Comparison of ENCODE assay signal across 21 cellular contexts in the genomic region with DNA sequence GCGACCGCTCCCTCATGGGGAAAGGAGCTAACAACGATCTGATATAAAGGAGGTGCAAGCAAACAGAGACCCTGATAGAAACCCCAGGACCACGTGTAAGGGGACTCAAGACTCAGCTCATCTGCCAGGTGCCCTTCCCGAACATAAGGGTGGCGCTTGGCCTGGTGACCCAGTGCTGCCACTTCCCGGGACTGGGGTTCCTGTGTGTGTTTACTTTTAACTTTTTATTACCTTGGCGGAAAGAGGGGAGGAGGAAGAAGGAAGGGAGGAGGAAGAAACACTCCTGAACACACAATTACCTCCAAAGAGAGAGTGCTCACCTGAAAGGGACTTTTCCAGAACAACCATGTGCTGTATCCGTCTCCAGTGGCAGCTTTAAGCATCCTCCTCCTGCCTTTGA. TPM values are rescaled to one million over a fixed set of nuclear protein-coding genes. Genes with fewer than 3 reads are reported as not detected.
DNase-seq lines count a peak whose midpoint lies in the region; ATAC-seq and TF ChIP-seq lines count a peak whose summit lies in the region.
"Had no signal": no experiment of that assay in that cellular context is flagged by ENCODE, and none has a peak within 500 bp of the region (broad histone marks: within the 10 kb centered on the region; RNA-seq: fewer than 3 reads in every experiment).

No MANE protein-coding gene starts in this region.

- H3F3A ChIP-seq in GM23338 (replicated peaks; ENCODE audit: low read depth) (no peaks in the 10 kb centered on the region), PC-3 (ENCODE audit: low read length, unreplicated experiment) (no peaks in the 10 kb centered on the region)

- H3K9me3 ChIP-seq in PC-3 (ENCODE audit: low read length) (no peaks in the 10 kb centered on the region), suprapubic skin (no peaks in the 10 kb centered on the region)
- H3K9me3 ChIP-seq: SJCRH30 had no signal

- H4K20me1 ChIP-seq in GM23338 (replicated peaks; ENCODE audit: insufficient read depth) (no peaks in the 10 kb centered on the region), PC-3 (ENCODE audit: low read length) (no peaks in the 10 kb centered on the region)

- H3K4me3 ChIP-seq in GM23338 (no peak overlapping the region), PC-3 (ENCODE audit: low read length) (no peak overlapping the region), suprapubic skin (no peak overlapping the region)
- H3K4me3 ChIP-seq: GM12878, K562, SJCRH30 had no signal

- H3K4me2 ChIP-seq in GM23338 (no peak overlapping the region), PC-3 (ENCODE audit: low read length) (no peak overlapping the region; the same call in 1 of the 2 replicates)

- H3K27ac Mint-ChIP-seq in GM23338: no peak overlapping the region

- no peak overlapping the region for H3K27ac ChIP-seq in GM23338 (ENCODE audit: low read depth)
- no peak overlapping the region for H3K27ac ChIP-seq in PC-3 (ENCODE audit: low read length)
- H3K27ac ChIP-seq in suprapubic skin: no peak overlapping the region
- H3K27ac ChIP-seq: SJCRH30 had no signal

- H3K4me1 Mint-ChIP-seq in GM23338: no peaks in the 10 kb centered on the region

- no peak for TF ChIP-seq EP300 in suprapubic skin (IDR thresholded peaks at IDR 0.05)

- H3K27me3 ChIP-seq in GM23338 (ENCODE audit: insufficient read depth) (no peaks in the 10 kb centered on the region), PC-3 (ENCODE audit: low read length) (no peaks in the 10 kb centered on the region), suprapubic skin (no peaks in the 10 kb centered on the region)
- H3K27me3 ChIP-seq: SJCRH30 had no signal

- TF ChIP-seq POLR2A in suprapubic skin (IDR thresholded peaks at IDR 0.05): no peak

- H3K9me2 ChIP-seq in GM23338 (ENCODE audit: insufficient read depth): no peaks in the 10 kb centered on the region
- H3K9me2 ChIP-seq in PC-3 (replicated peaks; ENCODE audit: low read length): no peaks in the 10 kb centered on the region

- H3K79me2 ChIP-seq in GM23338 (replicated peaks; ENCODE audit: insufficient read depth) (no peaks in the 10 kb centered on the region), PC-3 (ENCODE audit: low read length) (no peaks in the 10 kb centered on the region)

- CTCF ChIA-PET in PC-3 (lab: Charles Lee): no interaction called here

- H3K4me3 Mint-ChIP-seq in GM23338: no peak overlapping the region
- H3K4me3 Mint-ChIP-seq: CD4-positive, alpha-beta memory T cell had no signal

- no peak for ATAC-seq in GM23338
- peak; percentile 58 for ATAC-seq in PC-3
- no peak for ATAC-seq in HG03175 (IDR thresholded peaks at IDR 0.05; ENCODE audit: unreplicated experiment)
- ATAC-seq: GM12878, K562 had no signal

- no peaks in the 10 kb centered on the region for H3K36me3 Mint-ChIP-seq in GM23338 (ENCODE audit: low read depth)
- H3K36me3 Mint-ChIP-seq: CD4-positive, alpha-beta memory T cell had no signal

- 82% methylated on average over 8 of the region's 9 CpGs for WGBS in suprapubic skin

- H3K4me1 ChIP-seq in GM23338 (ENCODE audit: insufficient read depth): no peaks in the 10 kb centered on the region
- H3K4me1 ChIP-seq in PC-3 (ENCODE audit: insufficient read depth, low read length): peaks cover 6% of the 10 kb centered on the region; the same call in 1 of the 2 replicates
- no peaks in the 10 kb centered on the region for H3K4me1 ChIP-seq in suprapubic skin
- H3K4me1 ChIP-seq: SJCRH30 had no signal

- H3K36me3 ChIP-seq in GM23338 (ENCODE audit: insufficient read depth) (no peaks in the 10 kb centered on the region; the same call in 1 of the 2 replicates), PC-3 (ENCODE audit: low read depth, low read length) (no peaks in the 10 kb centered on the region), suprapubic skin (no peaks in the 10 kb centered on the region)
- H3K36me3 ChIP-seq: SJCRH30 had no signal

- no peak for DNase-seq in GM23338 (ENCODE audit: low spot score)
- DNase-seq in PC-3: peak; percentile 8
- DNase-seq in mesenteric fat pad (ENCODE audit: low spot score): peak; percentile 41
- peak; percentile 7 to 23 for DNase-seq in suprapubic skin (ENCODE audit: low spot score in 2 of 2)
- no peak for DNase-seq in NCI-H1436 treated with DMSO at 0.1 percent for 48 hours (lab: John Stamatoyannopoulos, UW)
- no peak for DNase-seq in HuH-7 (ENCODE audit: low spot score)
- DNase-seq: CD4-positive, alpha-beta memory T cell; DND-41; GOT3; HCEC 1CT; NCI-H1092 treated with DMSO at 0.1 percent for 48 hours; NCI-H2029 treated with DMSO at 0.1 percent for 48 hours; NCI-H345; NCI-H524 treated with DMSO at 0.1 percent for 48 hours; SJCRH30 had no signal

- no peaks in the 10 kb centered on the region; the same call in 2 of the 3 replicates for H3K9me3 Mint-ChIP-seq in GM23338
- H3K9me3 Mint-ChIP-seq: CD4-positive, alpha-beta memory T cell had no signal

- POLR2A ChIA-PET in PC-3 (lab: Charles Lee; ENCODE audit: unreplicated experiment): no interaction called here

- intact Hi-C loops in PC-3 (cut with micrococcal nuclease): no loop called here

- H2AFZ ChIP-seq in GM23338 (peak overlapping the region; percentile 66; the same call in 1 of the 2 replicates), PC-3 (ENCODE audit: low read length) (peak overlapping the region; percentile 63)

- H3K27me3 Mint-ChIP-seq in GM23338 (ENCODE audit: insufficient read depth, low read depth, poor library complexity): peaks cover 3% of the 10 kb centered on the region
- H3K27me3 Mint-ChIP-seq: CD4-positive, alpha-beta memory T cell had no signal

- TF ChIP-seq CTCF in GM23338 (conservative IDR thresholded peaks at IDR 0.05; ENCODE audit: low read depth in 2 of 2) (no peak), PC-3 (conservative IDR thresholded peaks at IDR 0.05; ENCODE audit: low read depth, low read length) (no peak), suprapubic skin (IDR thresholded peaks at IDR 0.05) (no peak)

- BruUV-seq in PC-3 (replicated peaks; lab: Mats Ljungman, UMichigan): no TSS peak

- H3K9ac ChIP-seq in PC-3 (ENCODE audit: low read length): no peak overlapping the region

TF ChIP-seq in GM23338, 12 proteins besides CTCF, POLR2A, EP300 and RAD21 (continues in another document):
- TF ChIP-seq POLR2AphosphoS5 (IDR thresholded peaks at IDR 0.05; ENCODE audit: low read depth) (no peak), JUNB (IDR thresholded peaks at IDR 0.05; ENCODE audit: unreplicated experiment) (no peak), STAT1 (IDR thresholded peaks at IDR 0.05; ENCODE audit: unreplicated experiment) (no peak), ZNF331 (CRISPR knock-in tag; IDR thresholded peaks at IDR 0.05; ENCODE audit: low read depth) (no peak), CREB1 (CRISPR knock-in tag; IDR thresholded peaks at IDR 0.05; ENCODE audit: low read depth) (no peak), EZH2phosphoT487 (IDR thresholded peaks at IDR 0.05; ENCODE audit: unreplicated experiment) (no peak), EZH2 (IDR thresholded peaks at IDR 0.05; ENCODE audit: low read depth, unreplicated experiment) (no peak)
- TF ChIP-seq, protein P1, sequence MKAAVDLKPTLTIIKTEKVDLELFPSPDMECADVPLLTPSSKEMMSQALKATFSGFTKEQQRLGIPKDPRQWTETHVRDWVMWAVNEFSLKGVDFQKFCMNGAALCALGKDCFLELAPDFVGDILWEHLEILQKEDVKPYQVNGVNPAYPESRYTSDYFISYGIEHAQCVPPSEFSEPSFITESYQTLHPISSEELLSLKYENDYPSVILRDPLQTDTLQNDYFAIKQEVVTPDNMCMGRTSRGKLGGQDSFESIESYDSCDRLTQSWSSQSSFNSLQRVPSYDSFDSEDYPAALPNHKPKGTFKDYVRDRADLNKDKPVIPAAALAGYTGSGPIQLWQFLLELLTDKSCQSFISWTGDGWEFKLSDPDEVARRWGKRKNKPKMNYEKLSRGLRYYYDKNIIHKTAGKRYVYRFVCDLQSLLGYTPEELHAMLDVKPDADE (IDR thresholded peaks at IDR 0.05): no peak
- TF ChIP-seq, protein P2, sequence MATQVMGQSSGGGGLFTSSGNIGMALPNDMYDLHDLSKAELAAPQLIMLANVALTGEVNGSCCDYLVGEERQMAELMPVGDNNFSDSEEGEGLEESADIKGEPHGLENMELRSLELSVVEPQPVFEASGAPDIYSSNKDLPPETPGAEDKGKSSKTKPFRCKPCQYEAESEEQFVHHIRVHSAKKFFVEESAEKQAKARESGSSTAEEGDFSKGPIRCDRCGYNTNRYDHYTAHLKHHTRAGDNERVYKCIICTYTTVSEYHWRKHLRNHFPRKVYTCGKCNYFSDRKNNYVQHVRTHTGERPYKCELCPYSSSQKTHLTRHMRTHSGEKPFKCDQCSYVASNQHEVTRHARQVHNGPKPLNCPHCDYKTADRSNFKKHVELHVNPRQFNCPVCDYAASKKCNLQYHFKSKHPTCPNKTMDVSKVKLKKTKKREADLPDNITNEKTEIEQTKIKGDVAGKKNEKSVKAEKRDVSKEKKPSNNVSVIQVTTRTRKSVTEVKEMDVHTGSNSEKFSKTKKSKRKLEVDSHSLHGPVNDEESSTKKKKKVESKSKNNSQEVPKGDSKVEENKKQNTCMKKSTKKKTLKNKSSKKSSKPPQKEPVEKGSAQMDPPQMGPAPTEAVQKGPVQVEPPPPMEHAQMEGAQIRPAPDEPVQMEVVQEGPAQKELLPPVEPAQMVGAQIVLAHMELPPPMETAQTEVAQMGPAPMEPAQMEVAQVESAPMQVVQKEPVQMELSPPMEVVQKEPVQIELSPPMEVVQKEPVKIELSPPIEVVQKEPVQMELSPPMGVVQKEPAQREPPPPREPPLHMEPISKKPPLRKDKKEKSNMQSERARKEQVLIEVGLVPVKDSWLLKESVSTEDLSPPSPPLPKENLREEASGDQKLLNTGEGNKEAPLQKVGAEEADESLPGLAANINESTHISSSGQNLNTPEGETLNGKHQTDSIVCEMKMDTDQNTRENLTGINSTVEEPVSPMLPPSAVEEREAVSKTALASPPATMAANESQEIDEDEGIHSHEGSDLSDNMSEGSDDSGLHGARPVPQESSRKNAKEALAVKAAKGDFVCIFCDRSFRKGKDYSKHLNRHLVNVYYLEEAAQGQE (IDR thresholded peaks at IDR 0.05; ENCODE audit: unreplicated experiment): no peak

RNA-seq across cellular contexts. Expression of a gene that starts 56.5 kb away (rescaled TPM):
- total RNA-seq in GM23338 (2014; rRNA removed; shearing (Covaris generic)): not detected in 2 replicates
- polyA plus RNA-seq in GM23338 (2016; fragmentation: Nextera tagmentation; extraction: Ambion mirVana): 0.10 TPM in 1 of 2 replicates, not detected in the other
- 0.04 TPM in 1 of 2 replicates, not detected in the other for total RNA-seq in PC-3 (2014; rRNA removed)
- total RNA-seq in mesenteric fat pad: not detected
- 1 to 10 TPM; 1.5 to 4.3 (median 2.2) TPM for total RNA-seq in suprapubic skin
- total RNA-seq: A673, GM12878, K562, OCI-LY7, SJCRH30 had no signal
- polyA plus RNA-seq: BJ had no signal

Comparison
In these comparisons a context has a peak if more than half of its experiments do, and no peak if none do; other contexts are left out.
1. DNase-seq: peak in PC-3 (single experiment), mesenteric fat pad (single experiment) and suprapubic skin (2 of 2); none in GM23338 (single experiment), NCI-H1436 treated with DMSO at 0.1 percent for 48 hours (single experiment) and HuH-7 (single experiment).